In genomic region chr12:95820096-95820703, GRCh38 we compare ENCODE assay signal across 9 cellular contexts. TPM values are rescaled to one million over a fixed set of nuclear protein-coding genes. Genes with fewer than 3 reads are reported as not detected.
DNase-seq lines count a peak whose midpoint lies in the region; ATAC-seq and TF ChIP-seq lines count a peak whose summit lies in the region.
"Had no signal": no experiment of that assay in that cellular context is flagged by ENCODE, and none has a peak within 500 bp of the region (broad histone marks: within the 10 kb centered on the region; RNA-seq: fewer than 3 reads in every experiment).

No MANE protein-coding gene starts in this region.

- TF ChIP-seq RAD21 in Ishikawa (IDR thresholded peaks at IDR 0.05; ENCODE audit: low read depth): peak; percentile 38

- peaks cover 0 to 5% (median 0%) of the 10 kb centered on the region in 6 donors for H3K4me1 ChIP-seq in spleen
- H3K4me1 ChIP-seq in CD4-positive, alpha-beta memory T cell (ENCODE audit: insufficient read depth, low read length): no peaks in the 10 kb centered on the region

- POLR2A ChIA-PET in BJ (lab: Charles Lee): no interaction called here
- POLR2A ChIA-PET in CD4-positive, alpha-beta memory T cell (lab: Charles Lee; ENCODE audit: partially characterized antibody): no interaction called here

- DNase-seq in BJ (ENCODE audit: low read depth) (no peak), RPMI7951 (ENCODE audit: low read depth) (peak; percentile 54), fibroblast of villous mesenchyme (ENCODE audit: low read depth) (peak; percentile 49), spleen (no peak), mesenteric fat pad (ENCODE audit: low spot score) (no peak)
- no peak for DNase-seq in CD4-positive, alpha-beta memory T cell

- 0 to 3% (median 0%) methylated on average over 1 of the region's 1 CpG for WGBS in spleen, 5 donors

- TF ChIP-seq EP300 in Ishikawa (IDR thresholded peaks at IDR 0.05; ENCODE audit: borderline replicate concordance): no peak

- H3K4me3 Mint-ChIP-seq in CD4-positive, alpha-beta memory T cell: no peak overlapping the region
- H3K4me3 Mint-ChIP-seq: central memory CD8-positive, alpha-beta T cell had no signal

- H3K27me3 Mint-ChIP-seq in CD4-positive, alpha-beta memory T cell: peaks cover 10 to 21% of the 10 kb centered on the region in 2 donors

- H3K9me3 ChIP-seq in spleen: no peaks in the 10 kb centered on the region
- no peaks in the 10 kb centered on the region for H3K9me3 ChIP-seq in CD4-positive, alpha-beta memory T cell (ENCODE audit: control insufficient read depth in 1 of 2, low read length in 2 of 2)

- intact Hi-C loops in spleen (cut with DNase I; ENCODE audit: low total_unique reads): loop anchor here (10.0 kb wide), 1 partner anchor 175 kb away; the partner anchor contains the start of gene HAL
- intact Hi-C loops in CD4-positive, alpha-beta memory T cell (cut with micrococcal nuclease): loop anchor here (1.0 kb wide), 1 partner anchor 178 kb away; no protein-coding TSS in a partner anchor

- no peak for ATAC-seq in HG02571 (IDR thresholded peaks at IDR 0.05; ENCODE audit: unreplicated experiment)

- H3K27me3 ChIP-seq in BJ (ENCODE audit: control insufficient read depth, insufficient read depth, low read length) (peaks cover 4% of the 10 kb centered on the region; the same call in 1 of the 2 replicates), spleen (replicated peaks in 1 of 7) (peaks cover 0 to 3% (median 0%) of the 10 kb centered on the region in 7 donors)
- no peaks in the 10 kb centered on the region for H3K27me3 ChIP-seq in CD4-positive, alpha-beta memory T cell (ENCODE audit: insufficient read depth, low read length)

- H3K27ac ChIP-seq in spleen: no peak overlapping the region
- no peak overlapping the region for H3K27ac ChIP-seq in CD4-positive, alpha-beta memory T cell (ENCODE audit: low read depth, low read length)

- TF ChIP-seq CTCF in BJ (IDR thresholded peaks at IDR 0.05; ENCODE audit: insufficient read depth, low read depth, low read length): peak; percentile 64
- peak; percentile 58 for TF ChIP-seq CTCF in fibroblast of villous mesenchyme (IDR thresholded peaks at IDR 0.05; ENCODE audit: insufficient read depth, low read depth, low read length)
- TF ChIP-seq CTCF in spleen (IDR thresholded peaks at IDR 0.05 in 8 of 11, conservative IDR thresholded peaks at IDR 0.05 in 3 of 11): peak in 8 of 11 experiments; percentile 8 to 72 (median 54)

- H3K36me3 ChIP-seq in BJ (ENCODE audit: control insufficient read depth, insufficient read depth, low read length): no peaks in the 10 kb centered on the region
- no peaks in the 10 kb centered on the region for H3K36me3 ChIP-seq in spleen
- no peaks in the 10 kb centered on the region for H3K36me3 ChIP-seq in CD4-positive, alpha-beta memory T cell (ENCODE audit: insufficient read depth, low read length)

- H3K4me1 Mint-ChIP-seq in CD4-positive, alpha-beta memory T cell: no peaks in the 10 kb centered on the region
- H3K4me1 Mint-ChIP-seq: central memory CD8-positive, alpha-beta T cell had no signal

- CTCF ChIA-PET in BJ (lab: Yijun Ruan, JAX): interaction anchor here (0.6 to 1.0 kb wide), 4 partner anchors 9 to 238 kb away, joined by 3 to 9 read pairs (median 4); no protein-coding TSS in a partner anchor
- CTCF ChIA-PET in CD4-positive, alpha-beta memory T cell (lab: Charles Lee; ENCODE audit: partially characterized antibody): no interaction called here

- no peaks in the 10 kb centered on the region for H3K9me3 Mint-ChIP-seq in CD4-positive, alpha-beta memory T cell
- H3K9me3 Mint-ChIP-seq: central memory CD8-positive, alpha-beta T cell had no signal

- no peak overlapping the region for H3K4me3 ChIP-seq in BJ (ENCODE audit: low read depth, low read length)
- H3K4me3 ChIP-seq in fibroblast of villous mesenchyme (ENCODE audit: low read depth, low read length): no peak overlapping the region
- no peak overlapping the region for H3K4me3 ChIP-seq in spleen
- no peak overlapping the region for H3K4me3 ChIP-seq in CD4-positive, alpha-beta memory T cell (ENCODE audit: low read length in 2 of 2)

- no peaks in the 10 kb centered on the region for H3K36me3 Mint-ChIP-seq in CD4-positive, alpha-beta memory T cell

- no peak for TF ChIP-seq POLR2A in spleen (IDR thresholded peaks at IDR 0.05)

- H3K27ac Mint-ChIP-seq in CD4-positive, alpha-beta memory T cell: no peak overlapping the region

TF ChIP-seq in Ishikawa, 13 proteins besides CTCF, POLR2A, EP300 and RAD21:
- TF ChIP-seq USF1 (IDR thresholded peaks at IDR 0.05) (no peak), NFIC (IDR thresholded peaks at IDR 0.05) (peak; percentile 97), CREB1 (IDR thresholded peaks at IDR 0.05; ENCODE audit: low read depth) (no peak), MAX (IDR thresholded peaks at IDR 0.05) (no peak), ZBTB7A (IDR thresholded peaks at IDR 0.05; ENCODE audit: low read depth) (no peak), TEAD4 (IDR thresholded peaks at IDR 0.05) (no peak), EGR1 (IDR thresholded peaks at IDR 0.05) (no peak)

RNA-seq across cellular contexts. Expression of gene NTN4, which starts 29.6 kb away (rescaled TPM):
- polyA plus RNA-seq in BJ (2011; rRNA removed): 364 and 582 TPM in 2 replicates
- polyA minus RNA-seq in BJ (2011; rRNA and poly(A)+ RNA removed): 432 and 549 TPM in 2 replicates
- total RNA-seq in RPMI7951 (2014; rRNA removed; shearing (Covaris generic)): 1.4 and 3.1 TPM in 2 replicates
- 51.9 and 135 TPM in 2 replicates for total RNA-seq in fibroblast of villous mesenchyme
- total RNA-seq in spleen: 100 to 1,000 TPM; 207 to 482 (median 350) TPM
- polyA plus RNA-seq in spleen: 10 to 100 TPM; 17.6 to 54.0 (median 22.9) TPM
- total RNA-seq in CD4-positive, alpha-beta memory T cell: 1 to 10 TPM; 2.0 to 2.4 TPM
- polyA plus RNA-seq in CD4-positive, alpha-beta memory T cell: 1 to 10 TPM; 5.2 to 5.5 TPM
- total RNA-seq in mesenteric fat pad: 11.6 TPM

RNA-seq across cellular contexts. Expression of gene SNRPF, which starts 38.6 kb away (rescaled TPM):
- polyA plus RNA-seq in BJ (2011; rRNA removed) (8.9 and 11.1 TPM in 2 replicates), spleen (10 to 100 TPM; 35.7 to 50.3 (median 44.4) TPM)
- polyA minus RNA-seq in BJ (2011; rRNA and poly(A)+ RNA removed): 2.6 and 3.0 TPM in 2 replicates
- total RNA-seq in RPMI7951 (2014; rRNA removed; shearing (Covaris generic)): 23.0 and 29.6 TPM in 2 replicates
- total RNA-seq in fibroblast of villous mesenchyme (7.7 and 13.4 TPM in 2 replicates), spleen (10 to 100 TPM in 6 of 7 donors, 1 to 10 TPM in 1; 5.6 to 19.4 (median 17.7) TPM), mesenteric fat pad (15.7 TPM)
- total RNA-seq in CD4-positive, alpha-beta memory T cell: 10 to 100 TPM; 16.7 to 19.5 TPM
- polyA plus RNA-seq in CD4-positive, alpha-beta memory T cell: 10 to 100 TPM; 42.9 to 60.5 TPM

Comparison
In these comparisons a context has a peak if more than half of its experiments do, and no peak if none do; other contexts are left out.
1. DNase-seq: peak in RPMI7951 (single experiment) and fibroblast of villous mesenchyme (single experiment); none in BJ (single experiment), spleen (single experiment), CD4-positive, alpha-beta memory T cell (0 of 5) and mesenteric fat pad (single experiment).
2. Peak in every context shown above with its lines, with median percentiles within 50 percentile points of each other: CTCF ChIP-seq.